8 cellular contexts compared by ENCODE assay signal in genomic region chr11:46120361-46120710, GRCh38. TPM values are rescaled to one million over a fixed set of nuclear protein-coding genes. Genes with fewer than 3 reads are reported as not detected.
DNase-seq lines count a peak whose midpoint lies in the region; ATAC-seq and TF ChIP-seq lines count a peak whose summit lies in the region.

No MANE protein-coding gene starts in this region.

- peak overlapping the region; percentile 93 for H3K27ac Mint-ChIP-seq in activated naive CD8-positive, alpha-beta T cell treated with anti-CD3 and anti-CD28 coated beads for 36 hours

- ATAC-seq in HG03095 (IDR thresholded peaks at IDR 0.05; ENCODE audit: unreplicated experiment), result no peak

- H3K27me3 Mint-ChIP-seq in activated naive CD8-positive, alpha-beta T cell treated with anti-CD3 and anti-CD28 coated beads for 36 hours, result no peaks in the 10 kb centered on the region

- peaks cover 51% of the 10 kb centered on the region for H3K4me1 Mint-ChIP-seq in activated naive CD8-positive, alpha-beta T cell treated with anti-CD3 and anti-CD28 coated beads for 36 hours

- H3K9me3 Mint-ChIP-seq in activated naive CD8-positive, alpha-beta T cell treated with anti-CD3 and anti-CD28 coated beads for 36 hours, result no peaks in the 10 kb centered on the region

- peaks cover 1% of the 10 kb centered on the region for H3K36me3 Mint-ChIP-seq in activated naive CD8-positive, alpha-beta T cell treated with anti-CD3 and anti-CD28 coated beads for 36 hours

- TF ChIP-seq CTCF in LNCaP clone FGC (IDR thresholded peaks at IDR 0.05; ENCODE audit: control insufficient read depth, extremely low read depth, insufficient read depth), result no peak

- DNase-seq in Ammon's horn (ENCODE audit: low spot score) (peak; percentile 13), LNCaP clone FGC (ENCODE audit: low read depth) (no peak), NCI-H774 (lab: John Stamatoyannopoulos, UW) (no peak), AML-193 (lab: John Stamatoyannopoulos, UW) (no peak)
- DNase-seq in activated naive CD8-positive, alpha-beta T cell treated with anti-CD3 and anti-CD28 coated beads for 36 hours, result peak; percentile 24
- DNase-seq in stimulated activated CD4-positive, alpha-beta T cell treated with anti-CD3 and anti-CD28 coated beads, Interleukin-4, amount 100 ng/mL, for 1 hour, result peak; percentile 34

- H3K4me3 ChIP-seq in LNCaP clone FGC (ENCODE audit: low read depth, low read length) (peak overlapping the region; percentile 68), iPS-11a (ENCODE audit: low read depth, low read length) (peak overlapping the region; percentile 13)

- H3K4me3 Mint-ChIP-seq in activated naive CD8-positive, alpha-beta T cell treated with anti-CD3 and anti-CD28 coated beads for 36 hours, result peak overlapping the region; percentile 89

RNA-seq across cellular contexts. Expression of gene PHF21A, which starts 0.9 kb away (rescaled TPM):
- 10 to 100 TPM; 24.8 to 29.7 TPM for total RNA-seq in activated naive CD8-positive, alpha-beta T cell treated with anti-CD3 and anti-CD28 coated beads for 36 hours

Comparison
In these comparisons a context has a peak if more than half of its experiments do, and no peak if none do; other contexts are left out.
1. DNase-seq: peak in Ammon's horn (single experiment), activated naive CD8-positive, alpha-beta T cell treated with anti-CD3 and anti-CD28 coated beads for 36 hours (single experiment) and stimulated activated CD4-positive, alpha-beta T cell treated with anti-CD3 and anti-CD28 coated beads, Interleukin-4, amount 100 ng/mL, for 1 hour (single experiment); none in LNCaP clone FGC (single experiment), NCI-H774 (single experiment) and AML-193 (0 of 2).